In the genomic region with DNA sequence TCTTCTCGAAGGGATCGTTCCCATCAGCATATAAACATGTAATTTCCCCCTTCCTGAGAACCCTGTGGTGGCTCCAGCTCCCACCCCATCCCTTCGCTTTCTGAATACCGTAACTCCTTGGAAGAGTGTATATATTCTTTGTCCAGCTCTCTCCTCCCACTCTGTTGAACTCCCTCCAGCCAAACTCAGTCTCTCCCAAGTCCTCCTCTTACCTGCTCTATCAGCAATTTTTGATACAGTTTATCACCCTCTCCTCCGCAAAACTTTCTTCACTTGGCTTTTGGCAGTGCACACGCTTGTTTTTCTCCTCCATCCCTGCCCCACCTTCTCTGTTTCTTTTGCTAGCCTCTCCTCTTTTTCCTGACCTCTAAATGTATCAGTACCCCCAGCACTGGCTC, we compare ENCODE assay signal across 8 cellular contexts.
DNase-seq lines count a peak whose midpoint lies in the region; ATAC-seq and TF ChIP-seq lines count a peak whose summit lies in the region.

No MANE protein-coding gene starts in this region.

- H3K36me3 ChIP-seq in DOHH2 (ENCODE audit: control insufficient read depth, low read length) (no peaks in the 10 kb centered on the region), SK-N-SH (replicated peaks in 1 of 2; ENCODE audit: control insufficient read depth in 1 of 2, insufficient read depth in 2 of 2, low read length in 1 of 2) (no peaks in the 10 kb centered on the region), fibroblast of lung (ENCODE audit: control insufficient read depth, insufficient read depth, low read length) (no peaks in the 10 kb centered on the region), parathyroid adenoma (ENCODE audit: control insufficient read depth, insufficient read depth, low read length) (no peaks in the 10 kb centered on the region)

- 25% methylated on average over 6 of the region's 6 CpGs for WGBS in SK-N-SH (ENCODE audit: low lambda C conversion rate)

- no peaks in the 10 kb centered on the region for H3K9me2 ChIP-seq in DOHH2 (replicated peaks; ENCODE audit: control insufficient read depth, low read length)
- H3K9me2 ChIP-seq in SK-N-SH, result no peaks in the 10 kb centered on the region

- ATAC-seq in GM19397 (IDR thresholded peaks at IDR 0.05; ENCODE audit: unreplicated experiment), result no peak
- ATAC-seq in GM21619 (IDR thresholded peaks at IDR 0.05; ENCODE audit: unreplicated experiment), result no peak

- TF ChIP-seq EP300 in SK-N-SH (IDR thresholded peaks at IDR 0.05; ENCODE audit: borderline replicate concordance in 1 of 2, low read depth in 1 of 2, low read length in 1 of 2), result no peak

- POLR2A ChIA-PET in SK-N-SH (lab: Yijun Ruan, JAX), result interaction anchor here (1.3 kb wide), 1 partner anchor 147 kb away, joined by 3 read pairs; no protein-coding TSS in a partner anchor

- TF ChIP-seq RAD21 in SK-N-SH (IDR thresholded peaks at IDR 0.05; ENCODE audit: low read length), result no peak

- H3K4me2 ChIP-seq in DOHH2 (ENCODE audit: low read length), result peak overlapping the region; percentile 82
- peak overlapping the region; percentile 70 for H3K4me2 ChIP-seq in SK-N-SH
- peak overlapping the region; percentile 87 for H3K4me2 ChIP-seq in fibroblast of lung (ENCODE audit: extremely low read depth, insufficient read depth, low read length)
- H3K4me2 ChIP-seq in parathyroid adenoma (ENCODE audit: low read length), result peak overlapping the region; percentile 72

- H3F3A ChIP-seq in DOHH2 (ENCODE audit: control insufficient read depth, insufficient read depth) (peaks cover 31% of the 10 kb centered on the region), SK-N-SH (replicated peaks; ENCODE audit: insufficient read depth) (no peaks in the 10 kb centered on the region)

- H3K9ac ChIP-seq in SK-N-SH (peak overlapping the region; percentile 66), fibroblast of lung (ENCODE audit: insufficient read depth, low read length) (peak overlapping the region; percentile 54), parathyroid adenoma (no peak overlapping the region)

- H3K4me3 ChIP-seq in DOHH2 (ENCODE audit: low read length), result peak overlapping the region; percentile 69
- peak overlapping the region; percentile 67 to 70 for H3K4me3 ChIP-seq in SK-N-SH (ENCODE audit: low read depth in 2 of 2, low read length in 1 of 2)
- peak overlapping the region; percentile 64 to 86 (median 78) for H3K4me3 ChIP-seq in fibroblast of lung (replicated peaks in 1 of 4; ENCODE audit: control extremely low read depth in 1 of 4, insufficient read depth in 1 of 4, low read depth in 3 of 4, low read length in 4 of 4)
- peak overlapping the region; percentile 66 for H3K4me3 ChIP-seq in parathyroid adenoma (ENCODE audit: low read depth, low read length)

- no peak for DNase-seq in SK-N-SH
- no peak for DNase-seq in fibroblast of lung (ENCODE audit: low read depth in 2 of 2)
- no peak for DNase-seq in HPDE6-E6E7 (ENCODE audit: extremely low spot score)
- no peak for DNase-seq in NCI-H82 treated with DMSO at 0.1 percent for 48 hours (lab: John Stamatoyannopoulos, UW; ENCODE audit: unreplicated experiment)

- H3K9me3 ChIP-seq in DOHH2 (ENCODE audit: control insufficient read depth, insufficient read depth, low read length) (no peaks in the 10 kb centered on the region), SK-N-SH (no peaks in the 10 kb centered on the region), fibroblast of lung (ENCODE audit: control insufficient read depth, insufficient read depth, low read depth, low read length) (no peaks in the 10 kb centered on the region), parathyroid adenoma (ENCODE audit: control insufficient read depth, low read length) (no peaks in the 10 kb centered on the region)

- peaks cover 54% of the 10 kb centered on the region for H3K4me1 ChIP-seq in DOHH2 (ENCODE audit: control insufficient read depth, low read length)
- H3K4me1 ChIP-seq in SK-N-SH (ENCODE audit: control insufficient read depth in 1 of 2, insufficient read depth in 2 of 2, low read depth in 1 of 2, low read length in 1 of 2), result peaks cover 4 to 7% of the 10 kb centered on the region in 2 experiments; a peak in 1 of 4 replicates
- H3K4me1 ChIP-seq in fibroblast of lung (ENCODE audit: control insufficient read depth, extremely low read depth, insufficient read depth, low read length), result no peaks in the 10 kb centered on the region
- peaks cover 4% of the 10 kb centered on the region for H3K4me1 ChIP-seq in parathyroid adenoma

- H2AFZ ChIP-seq in SK-N-SH (ENCODE audit: low read depth), result peak overlapping the region; percentile 86
- H2AFZ ChIP-seq in fibroblast of lung (ENCODE audit: low read length), result peak overlapping the region; percentile 84
- peak overlapping the region; percentile 73 for H2AFZ ChIP-seq in parathyroid adenoma

- CTCF ChIA-PET in SK-N-SH (lab: Yijun Ruan, JAX), result interaction anchor here (0.6 to 1.9 kb wide), 4 partner anchors 9 to 62 kb away, joined by 3 to 5 read pairs (median 4); no protein-coding TSS in a partner anchor

- TF ChIP-seq CTCF in DOHH2 (IDR thresholded peaks at IDR 0.05; ENCODE audit: low read depth, low read length, poor library complexity, severe bottlenecking) (no peak), SK-N-SH (IDR thresholded peaks at IDR 0.05) (no peak), fibroblast of lung (conservative IDR thresholded peaks at IDR 0.05 in 1 of 2, IDR thresholded peaks at IDR 0.05 in 1 of 2; ENCODE audit: low read depth in 1 of 2, low read length in 2 of 2) (no peak), parathyroid adenoma (IDR thresholded peaks at IDR 0.05) (no peak)

- H3K79me2 ChIP-seq in DOHH2 (ENCODE audit: control insufficient read depth, low read length) (0 out of 2 replicates have a peak, but pooled peaks cover 4% of the 10 kb centered on the region), SK-N-SH (ENCODE audit: insufficient read depth) (no peaks in the 10 kb centered on the region), fibroblast of lung (ENCODE audit: control insufficient read depth, insufficient read depth, low read length) (no peaks in the 10 kb centered on the region), parathyroid adenoma (no peaks in the 10 kb centered on the region)

- H3K27ac ChIP-seq in DOHH2 (ENCODE audit: low read depth, low read length), result peak overlapping the region; percentile 31
- H3K27ac ChIP-seq in SK-N-SH (ENCODE audit: low read depth in 2 of 2, low read length in 1 of 2), result peak overlapping the region; percentile 49 to 64; a peak in 2 of 4 replicates
- peak overlapping the region; percentile 71 for H3K27ac ChIP-seq in fibroblast of lung (ENCODE audit: insufficient read depth, low read length)
- H3K27ac ChIP-seq in parathyroid adenoma, result peak overlapping the region; percentile 80

- H4K20me1 ChIP-seq in DOHH2 (ENCODE audit: control insufficient read depth, insufficient read depth, low read depth, low read length) (no peaks in the 10 kb centered on the region), SK-N-SH (ENCODE audit: insufficient read depth) (no peaks in the 10 kb centered on the region), fibroblast of lung (ENCODE audit: control insufficient read depth, extremely low read depth, insufficient read depth, low read length) (no peaks in the 10 kb centered on the region)

- H3K27me3 ChIP-seq in DOHH2 (ENCODE audit: control insufficient read depth, low read length) (no peaks in the 10 kb centered on the region), SK-N-SH (ENCODE audit: insufficient read depth) (no peaks in the 10 kb centered on the region), fibroblast of lung (ENCODE audit: control insufficient read depth, insufficient read depth, low read length) (no peaks in the 10 kb centered on the region), parathyroid adenoma (ENCODE audit: control insufficient read depth, insufficient read depth, low read length) (no peaks in the 10 kb centered on the region)

TF ChIP-seq in SK-N-SH, 30 proteins besides CTCF, POLR2A, EP300 and RAD21:
- TF ChIP-seq, protein P1, sequence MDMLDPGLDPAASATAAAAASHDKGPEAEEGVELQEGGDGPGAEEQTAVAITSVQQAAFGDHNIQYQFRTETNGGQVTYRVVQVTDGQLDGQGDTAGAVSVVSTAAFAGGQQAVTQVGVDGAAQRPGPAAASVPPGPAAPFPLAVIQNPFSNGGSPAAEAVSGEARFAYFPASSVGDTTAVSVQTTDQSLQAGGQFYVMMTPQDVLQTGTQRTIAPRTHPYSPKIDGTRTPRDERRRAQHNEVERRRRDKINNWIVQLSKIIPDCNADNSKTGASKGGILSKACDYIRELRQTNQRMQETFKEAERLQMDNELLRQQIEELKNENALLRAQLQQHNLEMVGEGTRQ (IDR thresholded peaks at IDR 0.05; ENCODE audit: borderline replicate concordance, low read depth, low read length), result no peak
